In genomic region chr22:49355206-49355920, GRCh38 we compare ENCODE assay signal across 16 cellular contexts.
A peak's percentile ranks its signal among the peaks of the same experiment; 100 is the strongest.
DNase-seq lines count a peak whose midpoint lies in the region; ATAC-seq and TF ChIP-seq lines count a peak whose summit lies in the region.
"Had no signal": no experiment of that assay in that cellular context is flagged by ENCODE, and none has a peak within 500 bp of the region (broad histone marks: within the 10 kb centered on the region; RNA-seq: fewer than 3 reads in every experiment).

No MANE protein-coding gene starts in this region.

- H3K27ac Mint-ChIP-seq in WTC11, result no peak overlapping the region
- H3K27ac Mint-ChIP-seq: H9 had no signal

- H3K27me3 Mint-ChIP-seq in WTC11 (ENCODE audit: low read depth), result no peaks in the 10 kb centered on the region

- peaks cover 49% of the 10 kb centered on the region for H3K9me3 ChIP-seq in BLaER1
- H3K9me3 ChIP-seq in lower lobe of right lung, result no peaks in the 10 kb centered on the region
- no peaks in the 10 kb centered on the region for H3K9me3 ChIP-seq in spleen

- 79 to 92% (median 88%) methylated on average over 16 to 18 of the region's 18 CpGs for WGBS in spleen, 5 donors

- TF ChIP-seq CTCF in WTC11 (IDR thresholded peaks at IDR 0.05), result no peak
- no peak for TF ChIP-seq CTCF in lower lobe of right lung (IDR thresholded peaks at IDR 0.05)
- no peak for TF ChIP-seq CTCF in spleen (IDR thresholded peaks at IDR 0.05 in 8 of 11, conservative IDR thresholded peaks at IDR 0.05 in 3 of 11)

- H3K9ac ChIP-seq in BLaER1, result no peak overlapping the region

- H3K36me3 ChIP-seq in BLaER1, result 0 out of 2 replicates have a peak, but pooled peaks cover 4% of the 10 kb centered on the region
- H3K36me3 ChIP-seq in lower lobe of right lung, result no peaks in the 10 kb centered on the region
- H3K36me3 ChIP-seq in spleen, result no peaks in the 10 kb centered on the region

- no peaks in the 10 kb centered on the region for H3K36me3 Mint-ChIP-seq in WTC11

- H3K27ac ChIP-seq in BLaER1 (no peak overlapping the region), lower lobe of right lung (no peak overlapping the region), spleen (peak overlapping the region in 3 of 8 donors; percentile 41 to 48 (median 44))
- H3K27ac ChIP-seq: C4-2B had no signal

- H3K4me1 ChIP-seq in BLaER1 (peaks cover 73% of the 10 kb centered on the region), lower lobe of right lung (no peaks in the 10 kb centered on the region), spleen (peaks cover 0 to 28% (median 8%) of the 10 kb centered on the region in 6 donors)

- no peak overlapping the region for H3K4me3 ChIP-seq in BLaER1
- H3K4me3 ChIP-seq in lower lobe of right lung, result no peak overlapping the region
- H3K4me3 ChIP-seq in spleen, result no peak overlapping the region

- intact Hi-C loops in lower lobe of right lung (cut with DNase I) (no loop called here), spleen (cut with DNase I; ENCODE audit: low total_unique reads) (no loop called here)

- DNase-seq in WTC11 (ENCODE audit: low spot score) (peak; percentile 1), lower lobe of right lung (peak; percentile 24), spleen (peak; percentile 53), putamen (ENCODE audit: low spot score) (no peak), glomerular visceral epithelial cell (ENCODE audit: extremely low spot score) (no peak)
- DNase-seq: DMS79 treated with DMSO at 0.1 percent for 48 hours, H9, NCI-H1417, NCI-H187, NCI-H2107, NCI-H510A treated with DMSO at 0.1 percent for 48 hours, NCI-H82, SHP77 treated with DMSO at 0.1 percent for 48 hours had no signal

- H3K4me3 Mint-ChIP-seq in WTC11, result no peak overlapping the region
- H3K4me3 Mint-ChIP-seq: H9 had no signal

- peak overlapping the region; percentile 95 for H3K4me2 ChIP-seq in BLaER1

- H3K9me3 Mint-ChIP-seq in WTC11, result no peaks in the 10 kb centered on the region
- H3K9me3 Mint-ChIP-seq: H9 had no signal

- no peaks in the 10 kb centered on the region for H4K20me1 ChIP-seq in BLaER1

- TF ChIP-seq POLR2A in spleen (IDR thresholded peaks at IDR 0.05), result no peak

- H3K27me3 ChIP-seq in BLaER1 (no peaks in the 10 kb centered on the region), lower lobe of right lung (ENCODE audit: low read depth) (peaks cover 43% of the 10 kb centered on the region), spleen (replicated peaks in 1 of 7) (peaks cover 0 to 85% (median 0%) of the 10 kb centered on the region in 7 donors)

- CTCF ChIA-PET in WTC11 (lab: Charles Lee), result interaction anchor here (1.3 kb wide), 1 partner anchor 277 kb away, joined by 3 read pairs; no protein-coding TSS in a partner anchor

- POLR2A ChIA-PET in WTC11 (lab: Charles Lee), result no interaction called here

- H3K4me1 Mint-ChIP-seq in WTC11, result no peaks in the 10 kb centered on the region

- ATAC-seq in WTC11 (no peak), lower lobe of right lung (no peak), GM18867 (IDR thresholded peaks at IDR 0.05; ENCODE audit: unreplicated experiment) (no peak)

TF ChIP-seq in WTC11, 78 proteins besides CTCF, POLR2A, EP300 and RAD21:
- TF ChIP-seq ZSCAN18 (CRISPR knock-in tag; IDR thresholded peaks at IDR 0.05) (no peak), CBFB (CRISPR knock-in tag; IDR thresholded peaks at IDR 0.05; ENCODE audit: low read depth) (no peak), ZNF263 (CRISPR knock-in tag; IDR thresholded peaks at IDR 0.05; ENCODE audit: low read depth) (no peak), NFYB (CRISPR knock-in tag; conservative IDR thresholded peaks at IDR 0.05; ENCODE audit: low read depth) (no peak), HMGA2 (CRISPR knock-in tag; IDR thresholded peaks at IDR 0.05) (no peak), E2F1 (CRISPR knock-in tag; IDR thresholded peaks at IDR 0.05) (no peak), GTF2I (CRISPR knock-in tag; conservative IDR thresholded peaks at IDR 0.05) (no peak), GRHL2 (CRISPR knock-in tag; IDR thresholded peaks at IDR 0.05; ENCODE audit: insufficient replicate concordance, severe bottlenecking) (no peak), RELA (CRISPR knock-in tag; IDR thresholded peaks at IDR 0.05; ENCODE audit: borderline replicate concordance) (no peak), ZNF396 (CRISPR knock-in tag; IDR thresholded peaks at IDR 0.05; ENCODE audit: borderline replicate concordance) (no peak), E2F4 (CRISPR knock-in tag; IDR thresholded peaks at IDR 0.05; ENCODE audit: borderline replicate concordance, low read depth) (no peak), FOXP1 (CRISPR knock-in tag; IDR thresholded peaks at IDR 0.05; ENCODE audit: borderline replicate concordance) (no peak), MLX (CRISPR knock-in tag; IDR thresholded peaks at IDR 0.05) (no peak), ZNF219 (CRISPR knock-in tag; IDR thresholded peaks at IDR 0.05; ENCODE audit: borderline replicate concordance) (no peak), SMAD4 (CRISPR knock-in tag; IDR thresholded peaks at IDR 0.05) (no peak)
- TF ChIP-seq, protein P1, sequence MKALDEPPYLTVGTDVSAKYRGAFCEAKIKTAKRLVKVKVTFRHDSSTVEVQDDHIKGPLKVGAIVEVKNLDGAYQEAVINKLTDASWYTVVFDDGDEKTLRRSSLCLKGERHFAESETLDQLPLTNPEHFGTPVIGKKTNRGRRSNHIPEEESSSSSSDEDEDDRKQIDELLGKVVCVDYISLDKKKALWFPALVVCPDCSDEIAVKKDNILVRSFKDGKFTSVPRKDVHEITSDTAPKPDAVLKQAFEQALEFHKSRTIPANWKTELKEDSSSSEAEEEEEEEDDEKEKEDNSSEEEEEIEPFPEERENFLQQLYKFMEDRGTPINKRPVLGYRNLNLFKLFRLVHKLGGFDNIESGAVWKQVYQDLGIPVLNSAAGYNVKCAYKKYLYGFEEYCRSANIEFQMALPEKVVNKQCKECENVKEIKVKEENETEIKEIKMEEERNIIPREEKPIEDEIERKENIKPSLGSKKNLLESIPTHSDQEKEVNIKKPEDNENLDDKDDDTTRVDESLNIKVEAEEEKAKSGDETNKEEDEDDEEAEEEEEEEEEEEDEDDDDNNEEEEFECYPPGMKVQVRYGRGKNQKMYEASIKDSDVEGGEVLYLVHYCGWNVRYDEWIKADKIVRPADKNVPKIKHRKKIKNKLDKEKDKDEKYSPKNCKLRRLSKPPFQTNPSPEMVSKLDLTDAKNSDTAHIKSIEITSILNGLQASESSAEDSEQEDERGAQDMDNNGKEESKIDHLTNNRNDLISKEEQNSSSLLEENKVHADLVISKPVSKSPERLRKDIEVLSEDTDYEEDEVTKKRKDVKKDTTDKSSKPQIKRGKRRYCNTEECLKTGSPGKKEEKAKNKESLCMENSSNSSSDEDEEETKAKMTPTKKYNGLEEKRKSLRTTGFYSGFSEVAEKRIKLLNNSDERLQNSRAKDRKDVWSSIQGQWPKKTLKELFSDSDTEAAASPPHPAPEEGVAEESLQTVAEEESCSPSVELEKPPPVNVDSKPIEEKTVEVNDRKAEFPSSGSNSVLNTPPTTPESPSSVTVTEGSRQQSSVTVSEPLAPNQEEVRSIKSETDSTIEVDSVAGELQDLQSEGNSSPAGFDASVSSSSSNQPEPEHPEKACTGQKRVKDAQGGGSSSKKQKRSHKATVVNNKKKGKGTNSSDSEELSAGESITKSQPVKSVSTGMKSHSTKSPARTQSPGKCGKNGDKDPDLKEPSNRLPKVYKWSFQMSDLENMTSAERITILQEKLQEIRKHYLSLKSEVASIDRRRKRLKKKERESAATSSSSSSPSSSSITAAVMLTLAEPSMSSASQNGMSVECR (CRISPR knock-in tag; IDR thresholded peaks at IDR 0.05; ENCODE audit: borderline replicate concordance), result no peak

Comparison
In these comparisons a context has a peak if more than half of its experiments do, and no peak if none do; other contexts are left out.
1. DNase-seq: peak in WTC11 (single experiment), lower lobe of right lung (single experiment) and spleen (single experiment); none in putamen (single experiment) and glomerular visceral epithelial cell (single experiment).